ENCODE assay signal across 1 cellular context in the genomic region with DNA sequence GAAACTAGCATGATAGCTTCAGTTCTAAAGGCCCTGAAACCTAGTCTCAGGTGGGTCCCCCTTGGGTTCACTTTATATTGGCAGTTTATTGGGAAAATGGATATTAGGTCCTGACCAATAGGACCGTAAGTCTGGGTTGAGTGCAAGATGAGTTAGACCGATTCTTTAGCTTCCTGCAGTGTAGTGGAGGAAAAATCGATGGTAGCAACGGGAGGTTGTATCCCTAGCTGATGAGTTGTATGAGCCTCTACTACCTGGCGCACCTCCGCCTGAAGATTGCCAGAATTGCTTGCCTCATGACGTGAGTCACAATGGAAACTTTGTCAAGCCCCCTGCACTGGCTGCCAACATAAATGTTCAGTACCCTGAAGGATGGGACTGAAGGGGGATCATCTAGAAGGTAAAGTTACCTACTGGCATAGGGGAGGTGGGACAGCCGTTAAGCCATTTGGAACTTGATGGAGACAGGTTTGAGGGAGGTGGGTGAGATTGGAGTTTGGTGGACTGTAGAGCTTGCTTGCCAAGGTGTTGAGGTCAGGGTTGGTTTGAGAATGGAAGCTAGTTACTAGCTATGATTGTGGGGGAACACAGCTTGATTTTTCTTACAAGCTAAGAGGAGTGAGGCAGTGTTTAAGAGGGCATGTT.
TF ChIP-seq lines count a peak whose summit lies in the region.

No MANE protein-coding gene starts in this region.

TF ChIP-seq in K562, 482 proteins besides CTCF, POLR2A, EP300 and RAD21 (continued from another document and continues in another):
- TF ChIP-seq, protein P1, sequence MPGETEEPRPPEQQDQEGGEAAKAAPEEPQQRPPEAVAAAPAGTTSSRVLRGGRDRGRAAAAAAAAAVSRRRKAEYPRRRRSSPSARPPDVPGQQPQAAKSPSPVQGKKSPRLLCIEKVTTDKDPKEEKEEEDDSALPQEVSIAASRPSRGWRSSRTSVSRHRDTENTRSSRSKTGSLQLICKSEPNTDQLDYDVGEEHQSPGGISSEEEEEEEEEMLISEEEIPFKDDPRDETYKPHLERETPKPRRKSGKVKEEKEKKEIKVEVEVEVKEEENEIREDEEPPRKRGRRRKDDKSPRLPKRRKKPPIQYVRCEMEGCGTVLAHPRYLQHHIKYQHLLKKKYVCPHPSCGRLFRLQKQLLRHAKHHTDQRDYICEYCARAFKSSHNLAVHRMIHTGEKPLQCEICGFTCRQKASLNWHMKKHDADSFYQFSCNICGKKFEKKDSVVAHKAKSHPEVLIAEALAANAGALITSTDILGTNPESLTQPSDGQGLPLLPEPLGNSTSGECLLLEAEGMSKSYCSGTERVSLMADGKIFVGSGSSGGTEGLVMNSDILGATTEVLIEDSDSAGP (CRISPR knock-in tag; IDR thresholded peaks at IDR 0.05): no peak
- TF ChIP-seq ZZZ3 (IDR thresholded peaks at IDR 0.05) (no peak), SOX6 (IDR thresholded peaks at IDR 0.05) (no peak), HEY1 (CRISPR knock-in tag; IDR thresholded peaks at IDR 0.05; ENCODE audit: borderline replicate concordance) (0 out of 2 replicates have a peak, but pooled peaks have one; percentile 18), CTCFL (IDR thresholded peaks at IDR 0.05; ENCODE audit: borderline replicate concordance, insufficient read depth, low read depth, low read length, poor library complexity, severe bottlenecking) (no peak), ZNF644 (tag; IDR thresholded peaks at IDR 0.05; ENCODE audit: low read depth) (no peak), GABPB2 (CRISPR knock-in tag; conservative IDR thresholded peaks at IDR 0.05) (peak; percentile 83), COPS2 (conservative IDR thresholded peaks at IDR 0.05) (no peak), MIER1 (IDR thresholded peaks at IDR 0.05; ENCODE audit: low read depth) (peak; percentile 72), KDM1A (IDR thresholded peaks at IDR 0.05) (peak in 1 of 2 experiments; percentile 33; a peak in 1 of 4 replicates), ZFP30 (CRISPR knock-in tag; IDR thresholded peaks at IDR 0.05; ENCODE audit: borderline replicate concordance) (no peak; the same call in 1 of the 2 replicates), MCM7 (IDR thresholded peaks at IDR 0.05) (no peak), E2F4 (CRISPR knock-in tag; IDR thresholded peaks at IDR 0.05; ENCODE audit: low read depth) (no peak; the same call in 1 of the 2 replicates), SMAD4 (CRISPR knock-in tag; conservative IDR thresholded peaks at IDR 0.05) (no peak), RFX1 (IDR thresholded peaks at IDR 0.05) (no peak; the same call in 1 of the 2 replicates), DACH1 (IDR thresholded peaks at IDR 0.05; ENCODE audit: partially characterized antibody) (no peak), HDAC1 (IDR thresholded peaks at IDR 0.05) (peak in 1 of 2 experiments; percentile 70; a peak in 2 of 4 replicates), THAP7 (CRISPR knock-in tag; IDR thresholded peaks at IDR 0.05) (peak; percentile 88; the same call in 1 of the 2 replicates), ZNF408 (CRISPR knock-in tag; IDR thresholded peaks at IDR 0.05; ENCODE audit: low read depth) (no peak), ZBTB1 (CRISPR knock-in tag; IDR thresholded peaks at IDR 0.05; ENCODE audit: borderline replicate concordance, low read depth) (no peak; the same call in 1 of the 2 replicates), RREB1 (CRISPR knock-in tag; IDR thresholded peaks at IDR 0.05) (no peak), SRF (CRISPR knock-in tag; IDR thresholded peaks at IDR 0.05) (peak in 1 of 2 experiments; percentile 54; a peak in 1 of 4 replicates), EHMT2 (IDR thresholded peaks at IDR 0.05) (peak; percentile 27; the same call in 1 of the 2 replicates), GTF2E2 (tag; IDR thresholded peaks at IDR 0.05) (no peak), ZNF766 (CRISPR knock-in tag; conservative IDR thresholded peaks at IDR 0.05) (no peak; the same call in 1 of the 2 replicates), SMC3 (conservative IDR thresholded peaks at IDR 0.05; ENCODE audit: insufficient read depth, low read depth, low read length) (0 out of 2 replicates have a peak, but pooled peaks have one; percentile 24), HDAC3 (IDR thresholded peaks at IDR 0.05; ENCODE audit: borderline replicate concordance, partially characterized antibody) (no peak)
- TF ChIP-seq, protein P2, sequence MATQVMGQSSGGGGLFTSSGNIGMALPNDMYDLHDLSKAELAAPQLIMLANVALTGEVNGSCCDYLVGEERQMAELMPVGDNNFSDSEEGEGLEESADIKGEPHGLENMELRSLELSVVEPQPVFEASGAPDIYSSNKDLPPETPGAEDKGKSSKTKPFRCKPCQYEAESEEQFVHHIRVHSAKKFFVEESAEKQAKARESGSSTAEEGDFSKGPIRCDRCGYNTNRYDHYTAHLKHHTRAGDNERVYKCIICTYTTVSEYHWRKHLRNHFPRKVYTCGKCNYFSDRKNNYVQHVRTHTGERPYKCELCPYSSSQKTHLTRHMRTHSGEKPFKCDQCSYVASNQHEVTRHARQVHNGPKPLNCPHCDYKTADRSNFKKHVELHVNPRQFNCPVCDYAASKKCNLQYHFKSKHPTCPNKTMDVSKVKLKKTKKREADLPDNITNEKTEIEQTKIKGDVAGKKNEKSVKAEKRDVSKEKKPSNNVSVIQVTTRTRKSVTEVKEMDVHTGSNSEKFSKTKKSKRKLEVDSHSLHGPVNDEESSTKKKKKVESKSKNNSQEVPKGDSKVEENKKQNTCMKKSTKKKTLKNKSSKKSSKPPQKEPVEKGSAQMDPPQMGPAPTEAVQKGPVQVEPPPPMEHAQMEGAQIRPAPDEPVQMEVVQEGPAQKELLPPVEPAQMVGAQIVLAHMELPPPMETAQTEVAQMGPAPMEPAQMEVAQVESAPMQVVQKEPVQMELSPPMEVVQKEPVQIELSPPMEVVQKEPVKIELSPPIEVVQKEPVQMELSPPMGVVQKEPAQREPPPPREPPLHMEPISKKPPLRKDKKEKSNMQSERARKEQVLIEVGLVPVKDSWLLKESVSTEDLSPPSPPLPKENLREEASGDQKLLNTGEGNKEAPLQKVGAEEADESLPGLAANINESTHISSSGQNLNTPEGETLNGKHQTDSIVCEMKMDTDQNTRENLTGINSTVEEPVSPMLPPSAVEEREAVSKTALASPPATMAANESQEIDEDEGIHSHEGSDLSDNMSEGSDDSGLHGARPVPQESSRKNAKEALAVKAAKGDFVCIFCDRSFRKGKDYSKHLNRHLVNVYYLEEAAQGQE (CRISPR knock-in tag; IDR thresholded peaks at IDR 0.05; ENCODE audit: low read depth): no peak
- TF ChIP-seq, protein P3, sequence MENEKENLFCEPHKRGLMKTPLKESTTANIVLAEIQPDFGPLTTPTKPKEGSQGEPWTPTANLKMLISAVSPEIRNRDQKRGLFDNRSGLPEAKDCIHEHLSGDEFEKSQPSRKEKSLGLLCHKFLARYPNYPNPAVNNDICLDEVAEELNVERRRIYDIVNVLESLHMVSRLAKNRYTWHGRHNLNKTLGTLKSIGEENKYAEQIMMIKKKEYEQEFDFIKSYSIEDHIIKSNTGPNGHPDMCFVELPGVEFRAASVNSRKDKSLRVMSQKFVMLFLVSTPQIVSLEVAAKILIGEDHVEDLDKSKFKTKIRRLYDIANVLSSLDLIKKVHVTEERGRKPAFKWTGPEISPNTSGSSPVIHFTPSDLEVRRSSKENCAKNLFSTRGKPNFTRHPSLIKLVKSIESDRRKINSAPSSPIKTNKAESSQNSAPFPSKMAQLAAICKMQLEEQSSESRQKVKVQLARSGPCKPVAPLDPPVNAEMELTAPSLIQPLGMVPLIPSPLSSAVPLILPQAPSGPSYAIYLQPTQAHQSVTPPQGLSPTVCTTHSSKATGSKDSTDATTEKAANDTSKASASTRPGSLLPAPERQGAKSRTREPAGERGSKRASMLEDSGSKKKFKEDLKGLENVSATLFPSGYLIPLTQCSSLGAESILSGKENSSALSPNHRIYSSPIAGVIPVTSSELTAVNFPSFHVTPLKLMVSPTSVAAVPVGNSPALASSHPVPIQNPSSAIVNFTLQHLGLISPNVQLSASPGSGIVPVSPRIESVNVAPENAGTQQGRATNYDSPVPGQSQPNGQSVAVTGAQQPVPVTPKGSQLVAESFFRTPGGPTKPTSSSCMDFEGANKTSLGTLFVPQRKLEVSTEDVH (IDR thresholded peaks at IDR 0.05; ENCODE audit: low read depth, partially characterized antibody): peak; percentile 79
- TF ChIP-seq, protein P4, sequence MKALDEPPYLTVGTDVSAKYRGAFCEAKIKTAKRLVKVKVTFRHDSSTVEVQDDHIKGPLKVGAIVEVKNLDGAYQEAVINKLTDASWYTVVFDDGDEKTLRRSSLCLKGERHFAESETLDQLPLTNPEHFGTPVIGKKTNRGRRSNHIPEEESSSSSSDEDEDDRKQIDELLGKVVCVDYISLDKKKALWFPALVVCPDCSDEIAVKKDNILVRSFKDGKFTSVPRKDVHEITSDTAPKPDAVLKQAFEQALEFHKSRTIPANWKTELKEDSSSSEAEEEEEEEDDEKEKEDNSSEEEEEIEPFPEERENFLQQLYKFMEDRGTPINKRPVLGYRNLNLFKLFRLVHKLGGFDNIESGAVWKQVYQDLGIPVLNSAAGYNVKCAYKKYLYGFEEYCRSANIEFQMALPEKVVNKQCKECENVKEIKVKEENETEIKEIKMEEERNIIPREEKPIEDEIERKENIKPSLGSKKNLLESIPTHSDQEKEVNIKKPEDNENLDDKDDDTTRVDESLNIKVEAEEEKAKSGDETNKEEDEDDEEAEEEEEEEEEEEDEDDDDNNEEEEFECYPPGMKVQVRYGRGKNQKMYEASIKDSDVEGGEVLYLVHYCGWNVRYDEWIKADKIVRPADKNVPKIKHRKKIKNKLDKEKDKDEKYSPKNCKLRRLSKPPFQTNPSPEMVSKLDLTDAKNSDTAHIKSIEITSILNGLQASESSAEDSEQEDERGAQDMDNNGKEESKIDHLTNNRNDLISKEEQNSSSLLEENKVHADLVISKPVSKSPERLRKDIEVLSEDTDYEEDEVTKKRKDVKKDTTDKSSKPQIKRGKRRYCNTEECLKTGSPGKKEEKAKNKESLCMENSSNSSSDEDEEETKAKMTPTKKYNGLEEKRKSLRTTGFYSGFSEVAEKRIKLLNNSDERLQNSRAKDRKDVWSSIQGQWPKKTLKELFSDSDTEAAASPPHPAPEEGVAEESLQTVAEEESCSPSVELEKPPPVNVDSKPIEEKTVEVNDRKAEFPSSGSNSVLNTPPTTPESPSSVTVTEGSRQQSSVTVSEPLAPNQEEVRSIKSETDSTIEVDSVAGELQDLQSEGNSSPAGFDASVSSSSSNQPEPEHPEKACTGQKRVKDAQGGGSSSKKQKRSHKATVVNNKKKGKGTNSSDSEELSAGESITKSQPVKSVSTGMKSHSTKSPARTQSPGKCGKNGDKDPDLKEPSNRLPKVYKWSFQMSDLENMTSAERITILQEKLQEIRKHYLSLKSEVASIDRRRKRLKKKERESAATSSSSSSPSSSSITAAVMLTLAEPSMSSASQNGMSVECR (CRISPR knock-in tag; IDR thresholded peaks at IDR 0.05): no peak
